Comparison of ENCODE assay signal across 8 cellular contexts in the genomic region with DNA sequence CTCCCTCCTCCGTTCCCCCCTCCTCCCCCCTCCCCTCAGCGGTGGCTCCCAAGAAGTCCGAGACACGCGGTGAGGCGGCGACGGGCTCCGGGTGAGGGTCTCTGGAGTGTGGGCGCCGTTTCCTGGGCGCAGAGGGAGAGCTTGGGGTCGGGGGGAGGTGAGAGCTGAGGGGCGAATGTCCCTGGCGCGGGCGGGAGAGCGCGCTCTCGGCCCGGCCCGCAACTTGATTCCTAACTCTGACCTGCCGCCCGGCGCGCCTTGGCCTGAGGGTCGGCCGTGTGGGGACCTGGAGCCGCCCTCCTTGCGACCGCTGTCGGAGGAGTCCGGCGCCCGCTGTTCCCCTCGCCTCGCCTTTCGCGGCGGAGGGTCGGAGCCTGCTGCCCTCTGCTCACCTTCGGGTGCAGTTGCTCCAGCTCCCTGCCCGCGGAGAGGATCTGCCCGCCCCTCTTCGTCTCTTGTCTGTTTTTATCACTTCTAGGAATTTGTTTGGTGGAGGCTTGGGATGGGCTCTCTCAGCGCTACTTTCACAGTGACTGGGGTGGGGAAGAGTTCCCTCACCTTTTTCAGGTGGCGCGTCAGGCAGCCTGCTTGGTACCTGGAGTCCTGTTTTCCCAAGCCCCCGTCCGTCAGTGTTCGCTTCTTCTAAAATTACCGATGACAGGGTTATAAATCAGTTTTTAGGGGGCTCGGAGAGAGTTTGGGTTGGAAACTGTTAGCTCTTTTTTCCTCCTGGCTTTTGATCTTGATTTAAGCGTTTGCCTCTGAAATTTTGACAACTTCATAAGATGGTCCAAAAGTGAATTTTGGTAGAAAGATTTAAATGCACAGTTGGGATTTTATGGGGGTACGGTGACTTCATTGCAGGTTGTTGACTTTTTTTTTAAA. TPM values are rescaled to one million over a fixed set of nuclear protein-coding genes. Genes with fewer than 3 reads are reported as not detected.
A peak's percentile ranks its signal among the peaks of the same experiment; 100 is the strongest.
DNase-seq lines count a peak whose midpoint lies in the region; ATAC-seq and TF ChIP-seq lines count a peak whose summit lies in the region.

No MANE protein-coding gene starts in this region.

- 0 to 1% methylated on average over 33 to 39 of the region's 56 CpGs for whole genome bisulfite sequencing in mesodermal cell (ENCODE audit: insufficient coverage in 2 of 2), 2 experiments

- no peaks in the 10 kb centered on the region for H3K9me3 Mint-ChIP-seq in T-cell

- H3K4me3 ChIP-seq in dorsolateral prefrontal cortex (peak overlapping the region; percentile 62 to 100 (median 95)), mesodermal cell (ENCODE audit: extremely low read depth, insufficient read depth, low read length, poor library complexity, severe bottlenecking) (peak overlapping the region; percentile 86), thoracic aorta (peak overlapping the region; percentile 91)

- DNase-seq in EL (peak; percentile 43), T-cell (peak in 11 of 34 experiments; percentile 3 to 24 (median 9)), dorsolateral prefrontal cortex (peak in 6 of 10 donors; percentile 14 to 70 (median 34)), thoracic aorta (ENCODE audit: low spot score) (no peak), ecto neural progenitor cell (ENCODE audit: low spot score) (no peak)

- H3K36me3 ChIP-seq in mesodermal cell (ENCODE audit: control insufficient read depth, insufficient read depth, low read length) (peaks cover 16% of the 10 kb centered on the region), thoracic aorta (no peaks in the 10 kb centered on the region)

- intact Hi-C loops in dorsolateral prefrontal cortex (cut with DNase I), result loop anchor here (1.0 to 5.0 kb wide), 4 partner anchors 30 to 101 kb away; no protein-coding TSS in a partner anchor

- no peaks in the 10 kb centered on the region for H3K27me3 ChIP-seq in dorsolateral prefrontal cortex
- H3K27me3 ChIP-seq in thoracic aorta (replicated peaks; ENCODE audit: insufficient read depth), result no peaks in the 10 kb centered on the region

- no peaks in the 10 kb centered on the region for H3K27me3 Mint-ChIP-seq in T-cell

- H3K36me3 Mint-ChIP-seq in T-cell, result peaks cover 7% of the 10 kb centered on the region

- peak overlapping the region; percentile 92 to 99 for H3K27ac Mint-ChIP-seq in T-cell

- H3K27ac ChIP-seq in dorsolateral prefrontal cortex (peak overlapping the region in 58 of 59 donors; percentile 55 to 97 (median 92)), mesodermal cell (ENCODE audit: low read depth, low read length, severe bottlenecking) (peak overlapping the region; percentile 98), thoracic aorta (peak overlapping the region; percentile 80 to 91)

- H3K4me3 Mint-ChIP-seq in T-cell, result peak overlapping the region; percentile 92 to 94 (median 92)

- H3K4me1 ChIP-seq in mesodermal cell (ENCODE audit: control insufficient read depth, insufficient read depth, low read length, poor library complexity, severe bottlenecking) (peaks cover 8% of the 10 kb centered on the region), thoracic aorta (ENCODE audit: control insufficient read depth in 1 of 2, low read depth in 2 of 2) (peaks cover 15 to 42% of the 10 kb centered on the region in 2 donors)

- H3K4me1 Mint-ChIP-seq in T-cell, result peaks cover 43 to 52% (median 49%) of the 10 kb centered on the region in 3 donors

- CTCF ChIA-PET in T-cell (lab: Charles Lee), result interaction anchor here (0.6 to 1.9 kb wide), 10 partner anchors 24 to 573 kb away, joined by 3 to 7 read pairs (median 4); no protein-coding TSS in a partner anchor

- POLR2A ChIA-PET in T-cell (lab: Charles Lee), result interaction anchor here in 1 of 2 donors (1.4 kb wide), 1 partner anchor 11 kb away, joined by 3 read pairs; no protein-coding TSS in a partner anchor

- ATAC-seq in GM19468 (IDR thresholded peaks at IDR 0.05; ENCODE audit: extremely low read depth, unreplicated experiment) (peak; percentile 4), HG03565 (IDR thresholded peaks at IDR 0.05; ENCODE audit: unreplicated experiment) (peak; percentile 27), T-cell (replicated peaks in 1 of 4) (peak; percentile 16 to 43 (median 39)), thoracic aorta (ENCODE audit: insufficient number of reproducible peaks, low FRiP score, low read depth) (peak; percentile 13)

- no peaks in the 10 kb centered on the region for H3K9me3 ChIP-seq in mesodermal cell (ENCODE audit: control insufficient read depth, low read length)
- no peaks in the 10 kb centered on the region for H3K9me3 ChIP-seq in thoracic aorta

- TF ChIP-seq CTCF in dorsolateral prefrontal cortex (IDR thresholded peaks at IDR 0.05 in 54 of 56, conservative IDR thresholded peaks at IDR 0.05 in 2 of 56; ENCODE audit: low read depth in 1 of 56, partially characterized antibody in 56 of 56) (peak in 3 of 56 donors; percentile 7 to 28 (median 10)), thoracic aorta (IDR thresholded peaks at IDR 0.05) (no peak)

RNA-seq across cellular contexts. Expression of a gene that starts 0.5 kb away (rescaled TPM):
- 10 to 100 TPM; 21.7 to 35.0 (median 33.4) TPM for total RNA-seq in T-cell
- total RNA-seq in dorsolateral prefrontal cortex, result 100 to 1,000 TPM in 51 of 120 experiments, 10 to 100 TPM in 69; 39.0 to 240 (median 95.0) TPM
- 35.9 TPM for polyA plus RNA-seq in mesodermal cell (2013, experiment 1 of 2)
- 36.2 TPM for polyA plus RNA-seq in mesodermal cell (2013, experiment 2 of 2)
- total RNA-seq in thoracic aorta, result 10 to 100 TPM; 24.2 to 43.0 TPM

Comparison
In these comparisons a context has a peak if more than half of its experiments do, and no peak if none do; other contexts are left out.
1. DNase-seq: peak in EL (single experiment) and dorsolateral prefrontal cortex (6 of 10); none in thoracic aorta (single experiment) and ecto neural progenitor cell (single experiment).
2. Peak in every context shown above with its lines, with median percentiles within 50 percentile points of each other: ATAC-seq, H3K27ac ChIP-seq and H3K4me3 ChIP-seq.